Comparison of ENCODE assay signal across 8 cellular contexts in the genomic region with DNA sequence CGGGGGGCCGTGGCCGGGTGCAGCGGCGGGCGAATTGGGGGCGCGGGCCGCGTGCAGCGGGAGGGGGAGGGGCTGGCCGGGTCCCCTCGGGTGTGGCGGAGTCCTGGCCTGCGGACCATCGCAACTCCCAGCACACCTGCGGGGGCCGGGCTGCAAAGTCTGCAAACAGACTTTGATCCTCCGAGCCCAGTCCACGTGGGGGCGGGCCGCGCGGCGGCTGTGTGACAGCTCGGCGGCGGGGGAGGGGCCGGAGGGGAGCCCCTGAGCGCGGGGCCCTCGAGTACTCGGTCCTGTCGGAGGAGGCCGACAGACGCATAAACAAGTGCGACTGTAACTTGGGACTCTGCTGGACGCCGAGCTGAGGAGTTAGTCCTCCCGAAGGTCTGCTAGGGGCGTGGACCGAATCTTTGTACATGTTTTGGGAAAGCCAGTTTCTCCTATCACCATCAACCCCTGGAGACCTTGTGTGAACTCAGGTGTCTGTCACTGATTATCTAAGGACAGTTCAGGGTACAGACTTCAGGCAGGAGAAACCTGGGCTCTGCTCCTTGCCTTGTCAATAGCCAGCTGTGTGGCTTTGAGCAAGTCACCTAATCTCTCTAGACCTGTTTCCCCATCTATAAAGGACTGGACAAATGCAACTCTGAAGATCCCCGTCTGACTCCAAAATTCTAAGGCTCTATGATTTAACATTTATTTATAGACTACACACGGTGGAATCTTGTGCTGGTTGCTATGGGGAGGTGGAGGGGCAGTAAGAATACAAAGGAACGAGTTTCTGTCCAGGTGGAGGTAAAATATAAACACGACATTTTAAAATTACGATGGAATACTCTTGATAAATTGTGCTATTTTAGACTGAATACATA. TPM values are rescaled to one million over a fixed set of nuclear protein-coding genes. Genes with fewer than 3 reads are reported as not detected.
DNase-seq lines count a peak whose midpoint lies in the region; ATAC-seq and TF ChIP-seq lines count a peak whose summit lies in the region.

No MANE protein-coding gene starts in this region.

- H3K79me1 ChIP-seq in trophoblast cell (ENCODE audit: low read length): peaks cover 29% of the 10 kb centered on the region

- TF ChIP-seq CTCF in BE2C (IDR thresholded peaks at IDR 0.05; ENCODE audit: low read depth, low read length) (no peak), activated B cell treated with CpG ODN at 0.5 μM for 24 hours (IDR thresholded peaks at IDR 0.05) (no peak), foreskin fibroblast (IDR thresholded peaks at IDR 0.05; ENCODE audit: low read depth, low read length) (no peak)

- peaks cover 19% of the 10 kb centered on the region for H3K36me3 Mint-ChIP-seq in activated B cell treated with CpG ODN at 0.5 μM for 24 hours (ENCODE audit: low read depth)

- no peak overlapping the region for H2BK120ac ChIP-seq in trophoblast cell (ENCODE audit: insufficient read depth, low read length, poor library complexity)

- CTCF ChIA-PET in activated B cell treated with CpG ODN at 0.5 μM for 24 hours (lab: Charles Lee): interaction anchor here (0.7 to 1.9 kb wide), 8 partner anchors 27 to 253 kb away, joined by 3 to 10 read pairs (median 4); no protein-coding TSS in a partner anchor

- H3K79me2 ChIP-seq in trophoblast cell (ENCODE audit: control insufficient read depth, insufficient read depth, low read length, poor library complexity): peaks cover 20% of the 10 kb centered on the region

- ATAC-seq in GM18511 (IDR thresholded peaks at IDR 0.05; ENCODE audit: unreplicated experiment): peak; percentile 47
- ATAC-seq in HG02870 (IDR thresholded peaks at IDR 0.05; ENCODE audit: unreplicated experiment): peak; percentile 33
- ATAC-seq in activated B cell treated with CpG ODN at 0.5 μM for 24 hours (ENCODE audit: low read depth): peak; percentile 52

- intact Hi-C loops in activated B cell treated with CpG ODN at 0.5 μM for 24 hours (cut with micrococcal nuclease): loop anchor here (1.0 to 5.0 kb wide), 17 partner anchors 28 to 1436 kb away; a partner anchor contains a TSS

- no peak overlapping the region for H3K23ac ChIP-seq in trophoblast cell (ENCODE audit: low read length)

- peak overlapping the region; percentile 61 for H3K4me2 ChIP-seq in trophoblast cell (ENCODE audit: low read length)

- no peaks in the 10 kb centered on the region for H3K9me3 Mint-ChIP-seq in activated B cell treated with CpG ODN at 0.5 μM for 24 hours

- peak overlapping the region; percentile 2 for H3K27ac ChIP-seq in trophoblast cell (ENCODE audit: low read depth, low read length)

- no peak overlapping the region for H3K14ac ChIP-seq in trophoblast cell (ENCODE audit: low read length)

- no peak overlapping the region for H2AK5ac ChIP-seq in trophoblast cell (ENCODE audit: low read length)

- H2AFZ ChIP-seq in trophoblast cell (ENCODE audit: insufficient read depth, low read length, poor library complexity): no peak overlapping the region

- H3K4ac ChIP-seq in trophoblast cell (ENCODE audit: low read depth, low read length): no peak overlapping the region

- H3K27me3 Mint-ChIP-seq in activated B cell treated with CpG ODN at 0.5 μM for 24 hours: no peaks in the 10 kb centered on the region

- POLR2A ChIA-PET in activated B cell treated with CpG ODN at 0.5 μM for 24 hours (lab: Charles Lee): interaction anchor here (0.6 to 3.0 kb wide), 12 partner anchors 9 to 456 kb away, joined by 3 to 35 read pairs (median 5); a partner anchor contains a TSS

- peaks cover 28% of the 10 kb centered on the region for H3K4me1 Mint-ChIP-seq in activated B cell treated with CpG ODN at 0.5 μM for 24 hours

- peak overlapping the region; percentile 85 for H3K4me3 Mint-ChIP-seq in activated B cell treated with CpG ODN at 0.5 μM for 24 hours

- H4K8ac ChIP-seq in trophoblast cell (ENCODE audit: low read depth, low read length): peak overlapping the region; percentile 37

- peak overlapping the region; percentile 90 for H3K4me3 ChIP-seq in BE2C (ENCODE audit: low read depth, low read length)
- peak overlapping the region; percentile 46 to 61 for H3K4me3 ChIP-seq in foreskin fibroblast (ENCODE audit: low read depth in 1 of 2, low read length in 2 of 2)
- H3K4me3 ChIP-seq in trophoblast cell (ENCODE audit: low read depth, low read length): peak overlapping the region; percentile 74

- H2BK5ac ChIP-seq in trophoblast cell (ENCODE audit: low read depth, low read length, poor library complexity): peak overlapping the region; percentile 35

- 0 out of 2 replicates have a peak, but pooled peaks cover 7% of the 10 kb centered on the region for H3K36me3 ChIP-seq in BE2C
- peaks cover 0 to 4% of the 10 kb centered on the region in 2 experiments for H3K36me3 ChIP-seq in trophoblast cell (ENCODE audit: control insufficient read depth in 1 of 2, insufficient read depth in 2 of 2, low read length in 2 of 2)

- H3K9me3 ChIP-seq in BE2C (no peaks in the 10 kb centered on the region), trophoblast cell (ENCODE audit: insufficient read depth, low read depth, low read length) (peaks cover 2% of the 10 kb centered on the region)

- H3K18ac ChIP-seq in trophoblast cell (ENCODE audit: low read length): no peak overlapping the region

- H3K27ac Mint-ChIP-seq in activated B cell treated with CpG ODN at 0.5 μM for 24 hours: peak overlapping the region; percentile 65

- H3K4me1 ChIP-seq in BE2C: peaks cover 7% of the 10 kb centered on the region; the same call in 1 of the 2 replicates
- H3K4me1 ChIP-seq in trophoblast cell (ENCODE audit: control insufficient read depth in 1 of 2, insufficient read depth in 2 of 2, low read length in 2 of 2): peaks cover 10 to 15% of the 10 kb centered on the region in 2 experiments

- no CpG with 5 or more reads among the region's 47 CpGs for WGBS in trophoblast cell (ENCODE audit: extremely low coverage, insufficient coverage, insufficient read length)

- peak overlapping the region; percentile 66 for H4K91ac ChIP-seq in trophoblast cell (ENCODE audit: low read depth, low read length)

- H3K27me3 ChIP-seq in BE2C (no peaks in the 10 kb centered on the region), trophoblast cell (ENCODE audit: insufficient read depth, low read length) (no peaks in the 10 kb centered on the region)

- H2BK12ac ChIP-seq in trophoblast cell (ENCODE audit: low read length): peak overlapping the region; percentile 30

- DNase-seq in BE2C: peak; percentile 88
- DNase-seq in NCI-H1092 treated with DMSO at 0.1 percent for 48 hours (lab: John Stamatoyannopoulos, UW): peak; percentile 76
- no peak for DNase-seq in activated B cell treated with CpG ODN at 0.5 μM for 24 hours
- DNase-seq in foreskin fibroblast: peak in 1 of 2 donors; percentile 70
- peak; percentile 33 to 60 for DNase-seq in trophoblast cell
- no peak for DNase-seq in germinal center (ENCODE audit: low spot score)

- peak overlapping the region; percentile 16 for H4K12ac ChIP-seq in trophoblast cell (ENCODE audit: low read depth, low read length)

- H3K9ac ChIP-seq in trophoblast cell (ENCODE audit: low read length): no peak overlapping the region

RNA-seq across cellular contexts. Expression of a gene that starts 0.7 kb away (rescaled TPM):
- polyA plus RNA-seq in BE2C (2012; ENCODE audit: insufficient read depth, insufficient read length, low read depth): 13.0 TPM
- total RNA-seq in activated B cell treated with CpG ODN at 0.5 μM for 24 hours: 14.2 and 15.6 TPM in 2 replicates
- 33.1 and 36.2 TPM in 2 replicates for polyA plus RNA-seq in trophoblast cell (2013)

Comparison
In these comparisons a context has a peak if more than half of its experiments do, and no peak if none do; other contexts are left out.
1. DNase-seq: peak in BE2C (single experiment), NCI-H1092 treated with DMSO at 0.1 percent for 48 hours (single experiment) and trophoblast cell (2 of 2); none in activated B cell treated with CpG ODN at 0.5 μM for 24 hours (single experiment) and germinal center (single experiment).
2. Peak in every context shown above with its lines, with median percentiles within 50 percentile points of each other: H3K4me3 ChIP-seq and ATAC-seq.